ENCODE assay signal across 31 cellular contexts in genomic region chr18:27952741-27953140, GRCh38.
"Had no signal": no experiment of that assay in that cellular context is flagged by ENCODE, and none has a peak within 500 bp of the region (broad histone marks: within the 10 kb centered on the region; RNA-seq: fewer than 3 reads in every experiment).

No MANE protein-coding gene starts in this region.

- H3K27ac ChIP-seq: ascending aorta, Peyer's patch, WERI-Rb-1 had no signal

- H3K4me3 ChIP-seq: ascending aorta, Peyer's patch had no signal

- H3K36me3 ChIP-seq: ascending aorta, Peyer's patch had no signal

- DNase-seq: activated CD4-positive, alpha-beta memory T cell treated with anti-CD3 and anti-CD28 coated beads, Interleukin-2, amount 10 ng/mL, durations not matched to agents 7 days and 5 days; activated CD4-positive, alpha-beta T cell treated with anti-CD3 and anti-CD28 coated beads for 1 hour; activated CD4-positive, alpha-beta T cell treated with anti-CD3 and anti-CD28 coated beads for 48 hours; activated CD4-positive, CD25-positive, alpha-beta regulatory T cell; activated CD8-positive, alpha-beta memory T cell treated with anti-CD3 and anti-CD28 coated beads for 24 hours; activated CD8-positive, alpha-beta memory T cell treated with anti-CD3 and anti-CD28 coated beads, Interleukin-2, amount 10 ng/mL, durations not matched to agents 7 days and 5 days; activated CD8-positive, alpha-beta memory T cell treated with anti-CD3 and anti-CD28 coated beads, Interleukin-2, amount 50 U/mL, for 48 hours; activated effector memory CD4-positive, alpha-beta T cell treated with Interleukin-2 at 50 U/mL for 16 hours; activated naive CD4-positive, alpha-beta T cell treated with anti-CD3 and anti-CD28 coated beads, Interleukin-2, amount 10 ng/mL, durations not matched to agents 7 days and 5 days; activated naive CD8-positive, alpha-beta T cell treated with anti-CD3 and anti-CD28 coated beads, Interleukin-2, amount 50 U/mL, for 24 hours; activated T-cell treated with anti-CD3 and anti-CD28 coated beads, Interleukin-2, amount 50 U/mL, for 48 hours; Kasumi-1; MM.1S; NCI-H1092 treated with DMSO at 0.1 percent for 48 hours; NCI-H1417; NCI-H146; NCI-H187; NCI-H2029 treated with DMSO at 0.1 percent for 48 hours; NCI-H2107; NCI-H2171; NCI-H510A; NCI-H526; NCI-H748 treated with DMSO at 0.1 percent for 48 hours; NK-92 treated with Interleukin-12 subunit alpha and Interleukin-12 subunit beta, amount 100 ng/mL, for 24 hours; PC-3; Peyer's patch; Right ventricle myocardium superior; SW 1271; T1000; WERI-Rb-1 had no signal

- H3K27me3 ChIP-seq: ascending aorta, Peyer's patch had no signal

- H3K9me3 ChIP-seq: ascending aorta, Peyer's patch had no signal

- H3K4me1 ChIP-seq: ascending aorta, Peyer's patch had no signal

- ATAC-seq: activated CD8-positive, alpha-beta memory T cell treated with anti-CD3 and anti-CD28 coated beads, Interleukin-2, amount 10 ng/mL, durations not matched to agents 7 days and 5 days; activated naive CD8-positive, alpha-beta T cell treated with anti-CD3 and anti-CD28 coated beads, Interleukin-2, amount 50 U/mL, for 24 hours; PC-3 had no signal
